Comparison of ENCODE assay signal across 8 cellular contexts in the genomic region with DNA sequence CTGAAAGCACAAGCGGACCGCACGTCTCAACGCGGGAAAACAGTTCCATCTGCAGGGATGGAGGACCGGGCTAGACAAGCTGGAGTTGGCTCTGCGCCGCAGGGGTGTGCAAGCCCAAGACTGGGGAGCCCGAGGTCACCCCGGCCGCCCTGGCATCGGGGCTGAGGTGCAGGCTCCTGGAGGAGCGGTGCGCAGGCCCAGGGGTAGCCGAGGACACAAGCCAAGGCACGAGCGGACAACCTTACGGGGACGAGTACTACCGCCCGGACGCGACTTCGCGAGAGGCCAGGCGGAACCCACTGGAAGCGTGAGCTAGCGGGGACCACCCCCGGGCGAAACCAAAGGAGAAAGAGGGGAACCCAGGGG. TPM values are rescaled to one million over a fixed set of nuclear protein-coding genes. Genes with fewer than 3 reads are reported as not detected.
A peak's percentile ranks its signal among the peaks of the same experiment; 100 is the strongest.
DNase-seq lines count a peak whose midpoint lies in the region; ATAC-seq and TF ChIP-seq lines count a peak whose summit lies in the region.
"Not testable (repeated sequence)": the region's sequence is repeated elsewhere in the genome, so short reads cannot be mapped to it uniquely, and the experiment has no call there.

No MANE protein-coding gene starts in this region.

- peak overlapping the region; percentile 78 for H3K4me3 ChIP-seq in CD4-positive, CD25-positive, alpha-beta regulatory T cell (ENCODE audit: low read depth, low read length)
- peak overlapping the region; percentile 77 for H3K4me3 ChIP-seq in fibroblast of mammary gland (ENCODE audit: control insufficient read depth, low read depth, low read length)
- H3K4me3 ChIP-seq in mesendoderm (ENCODE audit: low read length) = peak overlapping the region; percentile 52

- peak in 1 of 3 donors; percentile 64 for DNase-seq in CD4-positive, CD25-positive, alpha-beta regulatory T cell
- DNase-seq in OCI-M1 (lab: John Stamatoyannopoulos, UW) (peak; percentile 61), fibroblast of mammary gland (ENCODE audit: low read depth) (peak; percentile 14), mesendoderm (peak; percentile 37)
- DNase-seq in activated naive CD4-positive, alpha-beta T cell treated with anti-CD3 and anti-CD28 coated beads, Interleukin-2, amount 10 ng/mL, durations not matched to agents 7 days and 5 days = not testable (repeated sequence)
- DNase-seq in stimulated activated CD4-positive, alpha-beta T cell treated with anti-CD3 and anti-CD28 coated beads, Interleukin-4, amount 100 ng/mL, for 24 hours = peak; percentile 44

- no CpG with 5 or more reads among the region's 30 CpGs for WGBS in mesendoderm (ENCODE audit: extremely low coverage, insufficient coverage, low lambda C conversion rate)

- not testable (repeated sequence) for TF ChIP-seq CTCF in fibroblast of mammary gland (conservative IDR thresholded peaks at IDR 0.05; ENCODE audit: control insufficient read depth, insufficient read depth, low read depth, low read length)

- H2BK15ac ChIP-seq in mesendoderm (replicated peaks; ENCODE audit: low read depth) = not testable (repeated sequence)

- not testable (repeated sequence) for H4K5ac ChIP-seq in mesendoderm (ENCODE audit: low read length)

- not testable (repeated sequence) for H2BK5ac ChIP-seq in mesendoderm (ENCODE audit: low read length)

- H3K27ac ChIP-seq in CD4-positive, CD25-positive, alpha-beta regulatory T cell (ENCODE audit: insufficient read depth, low read length, poor library complexity, severe bottlenecking) = peak overlapping the region; percentile 79
- not testable (repeated sequence) for H3K27ac ChIP-seq in mesendoderm (ENCODE audit: low read depth, low read length)

- H3K4me1 Mint-ChIP-seq in CD4-positive, CD25-positive, alpha-beta regulatory T cell = peaks cover 0 to 23% (median 9%) of the 10 kb centered on the region in 4 donors
- peaks cover 17% of the 10 kb centered on the region for H3K4me1 Mint-ChIP-seq in activated naive CD4-positive, alpha-beta T cell treated with anti-CD3 and anti-CD28 coated beads, Interleukin-2, amount 10 ng/mL, durations not matched to agents 7 days and 5 days

- CTCF ChIA-PET in activated naive CD4-positive, alpha-beta T cell treated with anti-CD3 and anti-CD28 coated beads, Interleukin-2, amount 10 ng/mL, durations not matched to agents 7 days and 5 days (lab: Charles Lee) = not testable (repeated sequence)

- H3K23ac ChIP-seq in mesendoderm (ENCODE audit: low read length) = not testable (repeated sequence)

- peak overlapping the region; percentile 28 for H3K4me2 ChIP-seq in mesendoderm (ENCODE audit: low read length)

- not testable (repeated sequence) for H3K79me1 ChIP-seq in mesendoderm (ENCODE audit: low read length)

- H3K4me3 Mint-ChIP-seq in CD4-positive, CD25-positive, alpha-beta regulatory T cell = peak overlapping the region; percentile 91 to 96 (median 94)
- H3K4me3 Mint-ChIP-seq in activated naive CD4-positive, alpha-beta T cell treated with anti-CD3 and anti-CD28 coated beads, Interleukin-2, amount 10 ng/mL, durations not matched to agents 7 days and 5 days = peak overlapping the region; percentile 95

- H3K18ac ChIP-seq in mesendoderm (ENCODE audit: low read length) = not testable (repeated sequence)

- not testable (repeated sequence) for H3K36me3 Mint-ChIP-seq in CD4-positive, CD25-positive, alpha-beta regulatory T cell; activated naive CD4-positive, alpha-beta T cell treated with anti-CD3 and anti-CD28 coated beads, Interleukin-2, amount 10 ng/mL, durations not matched to agents 7 days and 5 days

- peak overlapping the region; percentile 84 for H3K9ac ChIP-seq in mesendoderm (ENCODE audit: low read length)

- H3K27ac Mint-ChIP-seq in CD4-positive, CD25-positive, alpha-beta regulatory T cell = peak overlapping the region; percentile 52 to 97 (median 95)
- peak overlapping the region; percentile 93 for H3K27ac Mint-ChIP-seq in activated naive CD4-positive, alpha-beta T cell treated with anti-CD3 and anti-CD28 coated beads, Interleukin-2, amount 10 ng/mL, durations not matched to agents 7 days and 5 days

- H3K4me1 ChIP-seq in CD4-positive, CD25-positive, alpha-beta regulatory T cell (ENCODE audit: control insufficient read depth, insufficient read depth, low read length, poor library complexity, severe bottlenecking); mesendoderm (ENCODE audit: control insufficient read depth, low read depth, low read length): not testable (repeated sequence)

- H3K79me2 ChIP-seq in mesendoderm (ENCODE audit: control insufficient read depth, insufficient read depth, low read length) = not testable (repeated sequence)

- H2BK120ac ChIP-seq in mesendoderm (ENCODE audit: low read depth, low read length) = not testable (repeated sequence)

- not testable (repeated sequence) for H3K27me3 ChIP-seq in CD4-positive, CD25-positive, alpha-beta regulatory T cell (ENCODE audit: control insufficient read depth, insufficient read depth, low read length); mesendoderm (ENCODE audit: insufficient read depth, low read length, poor library complexity)

- not testable (repeated sequence) for H3K27me3 Mint-ChIP-seq in CD4-positive, CD25-positive, alpha-beta regulatory T cell; activated naive CD4-positive, alpha-beta T cell treated with anti-CD3 and anti-CD28 coated beads, Interleukin-2, amount 10 ng/mL, durations not matched to agents 7 days and 5 days

- ATAC-seq in CD4-positive, CD25-positive, alpha-beta regulatory T cell (ENCODE audit: low read depth in 2 of 2) = peak; percentile 11 to 30
- ATAC-seq in GM19438 (IDR thresholded peaks at IDR 0.05; ENCODE audit: low read depth, unreplicated experiment) = peak; percentile 32
- ATAC-seq in HG03135 (IDR thresholded peaks at IDR 0.05; ENCODE audit: unreplicated experiment) = peak; percentile 44

- not testable (repeated sequence) for H3K36me3 ChIP-seq in CD4-positive, CD25-positive, alpha-beta regulatory T cell (ENCODE audit: control insufficient read depth, insufficient read depth, low read length); mesendoderm (ENCODE audit: control insufficient read depth, insufficient read depth, low read length)

- H3K4ac ChIP-seq in mesendoderm (ENCODE audit: low read depth, low read length) = not testable (repeated sequence)

- peak overlapping the region; percentile 87 for H3K56ac ChIP-seq in mesendoderm (ENCODE audit: low read length)

- H3K9me3 ChIP-seq in CD4-positive, CD25-positive, alpha-beta regulatory T cell (ENCODE audit: control insufficient read depth in 2 of 2, low read length in 2 of 2) = not testable (repeated sequence)

- H4K8ac ChIP-seq in mesendoderm (ENCODE audit: low read depth, low read length) = not testable (repeated sequence)

- H3K9me3 Mint-ChIP-seq in CD4-positive, CD25-positive, alpha-beta regulatory T cell; activated naive CD4-positive, alpha-beta T cell treated with anti-CD3 and anti-CD28 coated beads, Interleukin-2, amount 10 ng/mL, durations not matched to agents 7 days and 5 days: not testable (repeated sequence)

- not testable (repeated sequence) for H2AK5ac ChIP-seq in mesendoderm (ENCODE audit: low read length)

RNA-seq across cellular contexts. Expression of gene NPIPB15, which starts 8.5 kb away (rescaled TPM):
- total RNA-seq in CD4-positive, CD25-positive, alpha-beta regulatory T cell = 6.3 TPM
- under 1 TPM in 1 of 4 donors, not detected in 3; 0.24 TPM for polyA plus RNA-seq in CD4-positive, CD25-positive, alpha-beta regulatory T cell
- not detected for polyA plus RNA-seq in mesendoderm (2013, experiment 1 of 2)
- 0.04 TPM for polyA plus RNA-seq in mesendoderm (2013, experiment 2 of 2)

RNA-seq across cellular contexts. Expression of gene CLEC18B, which starts 53.7 kb away (rescaled TPM):
- 0.91 TPM for total RNA-seq in CD4-positive, CD25-positive, alpha-beta regulatory T cell
- polyA plus RNA-seq in CD4-positive, CD25-positive, alpha-beta regulatory T cell = not detected
- 0.01 TPM for polyA plus RNA-seq in mesendoderm (2013, experiment 1 of 2)
- polyA plus RNA-seq in mesendoderm (2013, experiment 2 of 2) = 0.06 TPM
